8 cellular contexts compared by ENCODE assay signal in genomic region chr12:124390442-124391116, GRCh38.
DNase-seq lines count a peak whose midpoint lies in the region; ATAC-seq and TF ChIP-seq lines count a peak whose summit lies in the region.

No MANE protein-coding gene starts in this region.

- H3K4me1 Mint-ChIP-seq in dendritic cell treated with granulocyte-macrophage colony-stimulating factor and Interleukin-4, amounts not matched to agents 40 ng/mL and 50 ng/mL, for 4 days (ENCODE audit: low read depth) = peaks cover 94% of the 10 kb centered on the region
- peaks cover 36 to 62% of the 10 kb centered on the region in 2 donors for H3K4me1 Mint-ChIP-seq in natural killer cell

- H3K27me3 Mint-ChIP-seq in dendritic cell treated with granulocyte-macrophage colony-stimulating factor and Interleukin-4, amounts not matched to agents 40 ng/mL and 50 ng/mL, for 4 days = no peaks in the 10 kb centered on the region
- no peaks in the 10 kb centered on the region for H3K27me3 Mint-ChIP-seq in natural killer cell (ENCODE audit: low read depth in 2 of 2)

- H3K27ac Mint-ChIP-seq in dendritic cell treated with granulocyte-macrophage colony-stimulating factor and Interleukin-4, amounts not matched to agents 40 ng/mL and 50 ng/mL, for 4 days = peak overlapping the region; percentile 94
- peak overlapping the region in 1 of 2 donors; percentile 82 for H3K27ac Mint-ChIP-seq in natural killer cell

- H3K9me3 Mint-ChIP-seq in dendritic cell treated with granulocyte-macrophage colony-stimulating factor and Interleukin-4, amounts not matched to agents 40 ng/mL and 50 ng/mL, for 4 days = no peaks in the 10 kb centered on the region
- H3K9me3 Mint-ChIP-seq in natural killer cell = no peaks in the 10 kb centered on the region

- H3K4me3 Mint-ChIP-seq in dendritic cell treated with granulocyte-macrophage colony-stimulating factor and Interleukin-4, amounts not matched to agents 40 ng/mL and 50 ng/mL, for 4 days = peak overlapping the region; percentile 99
- peak overlapping the region; percentile 63 for H3K4me3 Mint-ChIP-seq in natural killer cell

- peak; percentile 41 for ATAC-seq in GM21381 (IDR thresholded peaks at IDR 0.05; ENCODE audit: unreplicated experiment)
- ATAC-seq in natural killer cell = peak in 1 of 3 donors; percentile 31
- no peak for ATAC-seq in HG03520 (IDR thresholded peaks at IDR 0.05; ENCODE audit: unreplicated experiment)

- no peak for TF ChIP-seq CTCF in natural killer cell (IDR thresholded peaks at IDR 0.05)

- intact Hi-C loops in dendritic cell treated with granulocyte-macrophage colony-stimulating factor and Interleukin-4, amounts not matched to agents 40 ng/mL and 50 ng/mL, for 4 days (cut with micrococcal nuclease) = loop anchor here (5.0 kb wide), 2 partner anchors 62 to 162 kb away; no protein-coding TSS in a partner anchor
- intact Hi-C loops in natural killer cell (cut with micrococcal nuclease) = no loop called here

- peak; percentile 81 for DNase-seq in AG20443 (ENCODE audit: low spot score)
- DNase-seq in NOMO-1 treated with dmso at 0.1 percent for 144 hours (lab: John Stamatoyannopoulos, UW; ENCODE audit: unreplicated experiment) = peak; percentile 62
- DNase-seq in natural killer cell = no peak
- no peak for DNase-seq in NCI-H1417 (lab: John Stamatoyannopoulos, UW)
- DNase-seq in HuH-7 (ENCODE audit: low spot score) = no peak

- H3K36me3 Mint-ChIP-seq in dendritic cell treated with granulocyte-macrophage colony-stimulating factor and Interleukin-4, amounts not matched to agents 40 ng/mL and 50 ng/mL, for 4 days (ENCODE audit: low read depth) = peaks cover 79% of the 10 kb centered on the region
- no peaks in the 10 kb centered on the region for H3K36me3 Mint-ChIP-seq in natural killer cell

Comparison
In these comparisons a context has a peak if more than half of its experiments do, and no peak if none do; other contexts are left out.
1. DNase-seq: peak in AG20443 (single experiment) and NOMO-1 treated with dmso at 0.1 percent for 144 hours (single experiment); none in natural killer cell (single experiment), NCI-H1417 (0 of 3) and HuH-7 (single experiment).